17 cellular contexts compared by ENCODE assay signal in the genomic region with DNA sequence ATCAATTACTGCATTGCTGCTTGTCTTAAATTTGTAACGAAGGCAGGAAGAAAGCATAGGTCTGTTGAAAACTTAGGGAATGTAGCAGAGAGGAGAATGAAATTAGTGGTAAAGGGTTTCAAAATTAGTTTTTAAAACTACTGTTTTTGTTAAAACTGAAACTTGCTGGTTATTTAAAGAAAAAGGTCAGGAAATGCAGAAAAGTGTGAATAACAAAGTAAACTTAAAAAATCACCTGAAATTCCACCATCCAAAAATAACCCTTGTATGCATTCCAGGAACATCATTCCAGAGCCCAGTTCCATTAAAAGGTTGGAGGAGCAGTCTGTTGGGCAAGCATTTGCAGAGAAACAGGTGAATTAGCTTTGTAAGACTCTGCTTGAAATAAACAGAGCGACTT. TPM values are rescaled to one million over a fixed set of nuclear protein-coding genes. Genes with fewer than 3 reads are reported as not detected.
DNase-seq lines count a peak whose midpoint lies in the region; ATAC-seq, FAIRE-seq and TF ChIP-seq lines count a peak whose summit lies in the region.
"Had no signal": no experiment of that assay in that cellular context is flagged by ENCODE, and none has a peak within 500 bp of the region (broad histone marks: within the 10 kb centered on the region; RNA-seq: fewer than 3 reads in every experiment).

No MANE protein-coding gene starts in this region.

- H3K79me2 ChIP-seq in astrocyte (ENCODE audit: insufficient read depth, low read length), result no peaks in the 10 kb centered on the region

- H3K27me3 ChIP-seq in astrocyte (ENCODE audit: insufficient read depth, low read length), result no peaks in the 10 kb centered on the region
- peaks cover 79% of the 10 kb centered on the region for H3K27me3 ChIP-seq in WERI-Rb-1 (ENCODE audit: insufficient read depth, low read depth, severe bottlenecking)

- peaks cover 13% of the 10 kb centered on the region for H3K27me3 Mint-ChIP-seq in astrocyte (ENCODE audit: low read depth, unreplicated experiment)
- H3K27me3 Mint-ChIP-seq in stimulated activated memory B cell treated with anti-CD40 and anti-IgM and Interleukin-4, amounts not matched to agents 10 μg/mL and 1 μg/mL and 100 μg/mL, for 72 hours, result peaks cover 34% of the 10 kb centered on the region

- ATAC-seq in HG02610 (IDR thresholded peaks at IDR 0.05; ENCODE audit: unreplicated experiment) (peak; percentile 4), HG02678 (IDR thresholded peaks at IDR 0.05; ENCODE audit: unreplicated experiment) (no peak)
- no peak for ATAC-seq in stimulated activated memory B cell treated with anti-CD40 and anti-IgM and Interleukin-4, amounts not matched to agents 10 μg/mL and 1 μg/mL and 100 μg/mL, for 72 hours
- ATAC-seq: HCT116, K562, Right ventricle myocardium inferior had no signal

- H4K20me1 ChIP-seq in astrocyte (ENCODE audit: insufficient read depth, low read length), result no peaks in the 10 kb centered on the region

- TF ChIP-seq CTCF in astrocyte (IDR thresholded peaks at IDR 0.05; ENCODE audit: insufficient read depth, low read depth, low read length) (no peak), WERI-Rb-1 (IDR thresholded peaks at IDR 0.05; ENCODE audit: low read depth, low read length) (no peak)

- peak overlapping the region; percentile 23 for H3K4me2 ChIP-seq in astrocyte (ENCODE audit: low read length)

- peak; percentile 73 for FAIRE-seq in GM12892 (lab: Jason Lieb, UNC)
- no peak for FAIRE-seq in astrocyte (lab: Jason Lieb, UNC)
- no peak for FAIRE-seq in GM12891 (lab: Jason Lieb, UNC)
- FAIRE-seq: K562, RCC 7860 had no signal

- peaks cover 26% of the 10 kb centered on the region for H3K4me1 Mint-ChIP-seq in astrocyte (ENCODE audit: low read depth, unreplicated experiment)
- peaks cover 38% of the 10 kb centered on the region for H3K4me1 Mint-ChIP-seq in stimulated activated memory B cell treated with anti-CD40 and anti-IgM and Interleukin-4, amounts not matched to agents 10 μg/mL and 1 μg/mL and 100 μg/mL, for 72 hours

- no peaks in the 10 kb centered on the region for H3K9me3 ChIP-seq in astrocyte (ENCODE audit: insufficient read depth, low read depth, low read length)
- H3K9me3 ChIP-seq in WERI-Rb-1 (ENCODE audit: severe bottlenecking), result no peaks in the 10 kb centered on the region

- H3K4me3 ChIP-seq in astrocyte (ENCODE audit: insufficient read depth, low read depth, low read length) (no peak overlapping the region), WERI-Rb-1 (ENCODE audit: low read depth, low read length) (no peak overlapping the region)
- H3K4me3 ChIP-seq: K562 had no signal

- peak overlapping the region; percentile 35 for H3K27ac ChIP-seq in astrocyte (ENCODE audit: low read depth, low read length)
- H3K27ac ChIP-seq in WERI-Rb-1, result no peak overlapping the region

- no peak overlapping the region for H3K9ac ChIP-seq in astrocyte (ENCODE audit: low read length)

- peaks cover 1% of the 10 kb centered on the region for H3K9me3 Mint-ChIP-seq in astrocyte (ENCODE audit: unreplicated experiment)
- H3K9me3 Mint-ChIP-seq in stimulated activated memory B cell treated with anti-CD40 and anti-IgM and Interleukin-4, amounts not matched to agents 10 μg/mL and 1 μg/mL and 100 μg/mL, for 72 hours, result no peaks in the 10 kb centered on the region
- H3K9me3 Mint-ChIP-seq: CD8-positive, alpha-beta memory T cell had no signal

- TF ChIP-seq POLR2A in GM12892 (IDR thresholded peaks at IDR 0.05; ENCODE audit: low read depth, low read length) (no peak), GM12891 (IDR thresholded peaks at IDR 0.05; ENCODE audit: low read depth, low read length) (no peak)

- DNase-seq in GM12892 (ENCODE audit: insufficient read length) (no peak), astrocyte (ENCODE audit: low read depth) (no peak), GM12891 (ENCODE audit: insufficient read length, low spot score) (no peak), WERI-Rb-1 (no peak)
- DNase-seq: ACHN; C1 segment of cervical spinal cord; CD8-positive, alpha-beta memory T cell; GOT3; NCI-H187 treated with DMSO at 0.1 percent for 48 hours; NCI-H345 had no signal

- no peak overlapping the region for H3K4me3 Mint-ChIP-seq in astrocyte (ENCODE audit: unreplicated experiment)
- peak overlapping the region; percentile 12 for H3K4me3 Mint-ChIP-seq in stimulated activated memory B cell treated with anti-CD40 and anti-IgM and Interleukin-4, amounts not matched to agents 10 μg/mL and 1 μg/mL and 100 μg/mL, for 72 hours

- no peaks in the 10 kb centered on the region for H3K36me3 Mint-ChIP-seq in astrocyte (ENCODE audit: low read depth, unreplicated experiment)
- no peaks in the 10 kb centered on the region for H3K36me3 Mint-ChIP-seq in stimulated activated memory B cell treated with anti-CD40 and anti-IgM and Interleukin-4, amounts not matched to agents 10 μg/mL and 1 μg/mL and 100 μg/mL, for 72 hours
- H3K36me3 Mint-ChIP-seq: CD8-positive, alpha-beta memory T cell had no signal

- no peak overlapping the region for H3K27ac Mint-ChIP-seq in astrocyte (ENCODE audit: unreplicated experiment)
- no peak overlapping the region for H3K27ac Mint-ChIP-seq in stimulated activated memory B cell treated with anti-CD40 and anti-IgM and Interleukin-4, amounts not matched to agents 10 μg/mL and 1 μg/mL and 100 μg/mL, for 72 hours
- H3K27ac Mint-ChIP-seq: CD8-positive, alpha-beta memory T cell had no signal

- no peak overlapping the region for H2AFZ ChIP-seq in astrocyte (ENCODE audit: low read depth, low read length)

- H3K36me3 ChIP-seq in astrocyte (ENCODE audit: insufficient read depth, low read length), result no peaks in the 10 kb centered on the region
- H3K36me3 ChIP-seq in WERI-Rb-1, result no peaks in the 10 kb centered on the region

- peaks cover 29% of the 10 kb centered on the region for H3K4me1 ChIP-seq in astrocyte (ENCODE audit: insufficient read depth, low read length)

TF ChIP-seq in GM12891, 5 proteins besides CTCF, POLR2A, EP300 and RAD21:
- TF ChIP-seq TAF1 (IDR thresholded peaks at IDR 0.05; ENCODE audit: low read depth, low read length), result no peak
- TF ChIP-seq SPI1 (IDR thresholded peaks at IDR 0.05; ENCODE audit: low read depth, low read length), result no peak
- no peak for TF ChIP-seq POLR2AphosphoS5 (IDR thresholded peaks at IDR 0.05; ENCODE audit: low read depth, low read length)
- no peak for TF ChIP-seq PAX5 (IDR thresholded peaks at IDR 0.05; ENCODE audit: insufficient read depth, low read length, severe bottlenecking)
- no peak for TF ChIP-seq POU2F2 (IDR thresholded peaks at IDR 0.05; ENCODE audit: low read depth, low read length)

RNA-seq across cellular contexts. Expression of gene MOXD1, which starts 3.1 kb away (rescaled TPM):
- polyA plus RNA-seq in GM12892 (2012; ENCODE audit: missing spikeins), result 4.3 TPM
- total RNA-seq in astrocyte, result 3.5 and 4.8 TPM in 2 replicates
- polyA plus RNA-seq in GM12891 (2012; ENCODE audit: low read depth, missing spikeins), result 5.2 TPM
- total RNA-seq: CD8-positive, alpha-beta memory T cell; K562 had no signal
- polyA plus RNA-seq: K562 had no signal
